In genomic region chr19:50601407-50602088, GRCh38 we compare ENCODE assay signal across 19 cellular contexts.
"Had no signal": no experiment of that assay in that cellular context is flagged by ENCODE, and none has a peak within 500 bp of the region (broad histone marks: within the 10 kb centered on the region; RNA-seq: fewer than 3 reads in every experiment).

No MANE protein-coding gene starts in this region.

- H3K4me3 Mint-ChIP-seq: activated B cell treated with CpG ODN at 0.5 μM for 24 hours; activated CD8-positive, alpha-beta memory T cell treated with anti-CD3 and anti-CD28 coated beads, Interleukin-2, amount 10 ng/mL, durations not matched to agents 7 days and 5 days; activated CD8-positive, alpha-beta T cell treated with anti-CD3 and anti-CD28 coated beads, Interleukin-2, amount 10 ng/mL, durations not matched to agents 7 days and 5 days; activated T-cell treated with anti-CD3 and anti-CD28 coated beads, Interleukin-2, amount 50 U/mL, for 72 hours; natural killer cell treated with Interleukin-12 subunit alpha and Interleukin-12 subunit beta and Interleukin-15 and Interleukin-18, amount 100 ng/mL, for 72 hours had no signal

- H3K27ac Mint-ChIP-seq: activated B cell treated with CpG ODN at 0.5 μM for 24 hours; activated CD8-positive, alpha-beta memory T cell treated with anti-CD3 and anti-CD28 coated beads, Interleukin-2, amount 10 ng/mL, durations not matched to agents 7 days and 5 days; activated CD8-positive, alpha-beta T cell treated with anti-CD3 and anti-CD28 coated beads, Interleukin-2, amount 10 ng/mL, durations not matched to agents 7 days and 5 days; activated naive CD4-positive, alpha-beta T cell treated with anti-CD3 and anti-CD28 coated beads, Interleukin-2, amount 50 U/mL, for 72 hours; activated T-cell treated with anti-CD3 and anti-CD28 coated beads, Interleukin-2, amount 50 U/mL, for 72 hours; natural killer cell treated with Interleukin-12 subunit alpha and Interleukin-12 subunit beta and Interleukin-15 and Interleukin-18, amount 100 ng/mL, for 72 hours had no signal

- H3K9me3 Mint-ChIP-seq: activated B cell treated with CpG ODN at 0.5 μM for 24 hours; activated T-cell treated with anti-CD3 and anti-CD28 coated beads, Interleukin-2, amount 50 U/mL, for 72 hours; natural killer cell treated with Interleukin-12 subunit alpha and Interleukin-12 subunit beta and Interleukin-15 and Interleukin-18, amount 100 ng/mL, for 72 hours had no signal

- DNase-seq: activated B cell treated with CpG ODN at 0.5 μM for 24 hours; activated CD4-positive, alpha-beta T cell treated with anti-CD3 and anti-CD28 coated beads, Interleukin-2, amount 50 U/mL, for 1 hour; activated CD8-positive, alpha-beta memory T cell treated with anti-CD3 and anti-CD28 coated beads, Interleukin-2, amount 10 ng/mL, durations not matched to agents 7 days and 5 days; activated CD8-positive, alpha-beta T cell treated with anti-CD3 and anti-CD28 coated beads, Interleukin-2, amount 10 ng/mL, durations not matched to agents 7 days and 5 days; activated naive CD4-positive, alpha-beta T cell; activated T-cell treated with anti-CD3 and anti-CD28 coated beads, Interleukin-2, amount 50 U/mL, for 72 hours; adrenal gland; aorta; body of pancreas; dermis blood vessel endothelial cell; effector CD4-positive, alpha-beta T cell; esophagus squamous epithelium; left ventricle myocardium superior; mucosa of descending colon; stimulated activated CD4-positive, alpha-beta T cell treated with anti-CD3 and anti-CD28 coated beads, Interleukin-4, amount 100 ng/mL, for 1 hour; T-helper 1 cell; T-helper 9 cell had no signal

- H3K36me3 Mint-ChIP-seq: activated CD8-positive, alpha-beta memory T cell treated with anti-CD3 and anti-CD28 coated beads, Interleukin-2, amount 10 ng/mL, durations not matched to agents 7 days and 5 days; natural killer cell treated with Interleukin-12 subunit alpha and Interleukin-12 subunit beta and Interleukin-15 and Interleukin-18, amount 100 ng/mL, for 72 hours had no signal

- H3K4me1 Mint-ChIP-seq: activated B cell treated with CpG ODN at 0.5 μM for 24 hours; activated CD8-positive, alpha-beta memory T cell treated with anti-CD3 and anti-CD28 coated beads, Interleukin-2, amount 10 ng/mL, durations not matched to agents 7 days and 5 days had no signal
